1 cellular context compared by ENCODE assay signal in the genomic region with DNA sequence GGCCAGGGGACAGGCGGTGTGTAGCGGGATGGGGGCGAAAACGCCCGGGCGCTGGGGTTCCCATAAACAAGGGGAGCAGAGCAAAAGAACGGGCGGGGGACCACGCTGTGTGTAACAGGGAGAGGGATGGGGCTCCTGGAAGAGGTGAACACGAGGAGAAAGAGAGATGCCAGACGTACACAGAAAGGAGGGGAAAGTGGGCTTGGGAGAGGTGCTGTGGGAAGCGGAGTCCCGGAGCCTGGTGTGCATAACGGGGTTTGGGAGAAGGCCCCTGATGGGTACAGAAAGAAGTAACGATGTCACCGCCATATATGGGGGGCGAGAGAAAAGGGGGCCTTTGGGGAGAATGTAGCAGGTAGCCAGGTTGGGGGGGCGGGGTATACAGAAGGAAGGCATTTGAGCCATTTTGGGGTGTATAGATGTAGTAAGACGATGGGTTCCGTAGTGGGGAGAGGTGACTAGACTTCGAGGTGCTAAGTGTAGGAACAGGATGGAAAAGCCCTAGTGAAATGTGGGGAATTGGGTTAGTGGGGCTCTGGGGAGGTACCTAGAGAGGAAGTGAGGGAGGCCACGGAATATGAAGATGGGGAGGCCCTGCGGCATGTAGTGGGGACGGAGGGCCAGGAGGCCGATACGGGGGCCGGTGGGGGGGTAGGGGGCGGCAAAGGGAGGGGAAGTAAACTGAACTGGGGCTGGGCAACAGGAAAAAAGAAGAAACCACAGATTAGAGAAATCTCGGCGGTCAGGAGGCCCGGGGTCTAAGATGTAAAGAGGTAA.
A peak's percentile ranks its signal among the peaks of the same experiment; 100 is the strongest.
TF ChIP-seq lines count a peak whose summit lies in the region.

No MANE protein-coding gene starts in this region.

TF ChIP-seq in HepG2, 621 proteins besides CTCF, POLR2A, EP300 and RAD21 (continues in another document):
- TF ChIP-seq, protein P1, sequence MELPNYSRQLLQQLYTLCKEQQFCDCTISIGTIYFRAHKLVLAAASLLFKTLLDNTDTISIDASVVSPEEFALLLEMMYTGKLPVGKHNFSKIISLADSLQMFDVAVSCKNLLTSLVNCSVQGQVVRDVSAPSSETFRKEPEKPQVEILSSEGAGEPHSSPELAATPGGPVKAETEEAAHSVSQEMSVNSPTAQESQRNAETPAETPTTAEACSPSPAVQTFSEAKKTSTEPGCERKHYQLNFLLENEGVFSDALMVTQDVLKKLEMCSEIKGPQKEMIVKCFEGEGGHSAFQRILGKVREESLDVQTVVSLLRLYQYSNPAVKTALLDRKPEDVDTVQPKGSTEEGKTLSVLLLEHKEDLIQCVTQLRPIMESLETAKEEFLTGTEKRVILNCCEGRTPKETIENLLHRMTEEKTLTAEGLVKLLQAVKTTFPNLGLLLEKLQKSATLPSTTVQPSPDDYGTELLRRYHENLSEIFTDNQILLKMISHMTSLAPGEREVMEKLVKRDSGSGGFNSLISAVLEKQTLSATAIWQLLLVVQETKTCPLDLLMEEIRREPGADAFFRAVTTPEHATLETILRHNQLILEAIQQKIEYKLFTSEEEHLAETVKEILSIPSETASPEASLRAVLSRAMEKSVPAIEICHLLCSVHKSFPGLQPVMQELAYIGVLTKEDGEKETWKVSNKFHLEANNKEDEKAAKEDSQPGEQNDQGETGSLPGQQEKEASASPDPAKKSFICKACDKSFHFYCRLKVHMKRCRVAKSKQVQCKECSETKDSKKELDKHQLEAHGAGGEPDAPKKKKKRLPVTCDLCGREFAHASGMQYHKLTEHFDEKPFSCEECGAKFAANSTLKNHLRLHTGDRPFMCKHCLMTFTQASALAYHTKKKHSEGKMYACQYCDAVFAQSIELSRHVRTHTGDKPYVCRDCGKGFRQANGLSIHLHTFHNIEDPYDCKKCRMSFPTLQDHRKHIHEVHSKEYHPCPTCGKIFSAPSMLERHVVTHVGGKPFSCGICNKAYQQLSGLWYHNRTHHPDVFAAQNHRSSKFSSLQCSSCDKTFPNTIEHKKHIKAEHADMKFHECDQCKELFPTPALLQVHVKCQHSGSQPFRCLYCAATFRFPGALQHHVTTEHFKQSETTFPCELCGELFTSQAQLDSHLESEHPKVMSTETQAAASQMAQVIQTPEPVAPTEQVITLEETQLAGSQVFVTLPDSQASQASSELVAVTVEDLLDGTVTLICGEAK (IDR thresholded peaks at IDR 0.05), result no peak
- TF ChIP-seq, protein P1 (CRISPR knock-in tag; IDR thresholded peaks at IDR 0.05), result 0 out of 2 replicates have a peak, but pooled peaks have one; percentile 29
- 0 out of 2 replicates have a peak, but pooled peaks have one; percentile 5 for TF ChIP-seq ZMAT3 (CRISPR knock-in tag; conservative IDR thresholded peaks at IDR 0.05)
- TF ChIP-seq PITX1 (CRISPR knock-in tag; IDR thresholded peaks at IDR 0.05), result no peak
- TF ChIP-seq ZNF792 (CRISPR knock-in tag; IDR thresholded peaks at IDR 0.05), result no peak
- no peak for TF ChIP-seq STAT5B (CRISPR knock-in tag; IDR thresholded peaks at IDR 0.05)
- TF ChIP-seq KDM5A (IDR thresholded peaks at IDR 0.05; ENCODE audit: borderline replicate concordance, low read length), result peak; percentile 27; the same call in 1 of the 2 replicates
- no peak for TF ChIP-seq TCF7L2 (IDR thresholded peaks at IDR 0.05; ENCODE audit: low read depth, low read length)
- TF ChIP-seq SATB2 (CRISPR knock-in tag; IDR thresholded peaks at IDR 0.05), result no peak
- TF ChIP-seq, protein P2, sequence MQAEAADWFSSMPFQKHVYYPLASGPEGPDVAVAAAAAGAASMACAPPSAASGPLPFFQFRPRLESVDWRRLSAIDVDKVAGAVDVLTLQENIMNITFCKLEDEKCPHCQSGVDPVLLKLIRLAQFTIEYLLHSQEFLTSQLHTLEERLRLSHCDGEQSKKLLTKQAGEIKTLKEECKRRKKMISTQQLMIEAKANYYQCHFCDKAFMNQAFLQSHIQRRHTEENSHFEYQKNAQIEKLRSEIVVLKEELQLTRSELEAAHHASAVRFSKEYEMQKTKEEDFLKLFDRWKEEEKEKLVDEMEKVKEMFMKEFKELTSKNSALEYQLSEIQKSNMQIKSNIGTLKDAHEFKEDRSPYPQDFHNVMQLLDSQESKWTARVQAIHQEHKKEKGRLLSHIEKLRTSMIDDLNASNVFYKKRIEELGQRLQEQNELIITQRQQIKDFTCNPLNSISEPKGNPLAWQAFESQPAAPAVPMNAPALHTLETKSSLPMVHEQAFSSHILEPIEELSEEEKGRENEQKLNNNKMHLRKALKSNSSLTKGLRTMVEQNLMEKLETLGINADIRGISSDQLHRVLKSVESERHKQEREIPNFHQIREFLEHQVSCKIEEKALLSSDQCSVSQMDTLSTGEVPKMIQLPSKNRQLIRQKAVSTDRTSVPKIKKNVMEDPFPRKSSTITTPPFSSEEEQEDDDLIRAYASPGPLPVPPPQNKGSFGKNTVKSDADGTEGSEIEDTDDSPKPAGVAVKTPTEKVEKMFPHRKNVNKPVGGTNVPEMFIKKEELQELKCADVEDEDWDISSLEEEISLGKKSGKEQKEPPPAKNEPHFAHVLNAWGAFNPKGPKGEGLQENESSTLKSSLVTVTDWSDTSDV (CRISPR knock-in tag; IDR thresholded peaks at IDR 0.05), result no peak
- TF ChIP-seq, protein P3, sequence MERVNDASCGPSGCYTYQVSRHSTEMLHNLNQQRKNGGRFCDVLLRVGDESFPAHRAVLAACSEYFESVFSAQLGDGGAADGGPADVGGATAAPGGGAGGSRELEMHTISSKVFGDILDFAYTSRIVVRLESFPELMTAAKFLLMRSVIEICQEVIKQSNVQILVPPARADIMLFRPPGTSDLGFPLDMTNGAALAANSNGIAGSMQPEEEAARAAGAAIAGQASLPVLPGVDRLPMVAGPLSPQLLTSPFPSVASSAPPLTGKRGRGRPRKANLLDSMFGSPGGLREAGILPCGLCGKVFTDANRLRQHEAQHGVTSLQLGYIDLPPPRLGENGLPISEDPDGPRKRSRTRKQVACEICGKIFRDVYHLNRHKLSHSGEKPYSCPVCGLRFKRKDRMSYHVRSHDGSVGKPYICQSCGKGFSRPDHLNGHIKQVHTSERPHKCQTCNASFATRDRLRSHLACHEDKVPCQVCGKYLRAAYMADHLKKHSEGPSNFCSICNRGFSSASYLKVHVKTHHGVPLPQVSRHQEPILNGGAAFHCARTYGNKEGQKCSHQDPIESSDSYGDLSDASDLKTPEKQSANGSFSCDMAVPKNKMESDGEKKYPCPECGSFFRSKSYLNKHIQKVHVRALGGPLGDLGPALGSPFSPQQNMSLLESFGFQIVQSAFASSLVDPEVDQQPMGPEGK (CRISPR knock-in tag; IDR thresholded peaks at IDR 0.05), result peak; percentile 10; the same call in 1 of the 2 replicates
- TF ChIP-seq, protein P4, sequence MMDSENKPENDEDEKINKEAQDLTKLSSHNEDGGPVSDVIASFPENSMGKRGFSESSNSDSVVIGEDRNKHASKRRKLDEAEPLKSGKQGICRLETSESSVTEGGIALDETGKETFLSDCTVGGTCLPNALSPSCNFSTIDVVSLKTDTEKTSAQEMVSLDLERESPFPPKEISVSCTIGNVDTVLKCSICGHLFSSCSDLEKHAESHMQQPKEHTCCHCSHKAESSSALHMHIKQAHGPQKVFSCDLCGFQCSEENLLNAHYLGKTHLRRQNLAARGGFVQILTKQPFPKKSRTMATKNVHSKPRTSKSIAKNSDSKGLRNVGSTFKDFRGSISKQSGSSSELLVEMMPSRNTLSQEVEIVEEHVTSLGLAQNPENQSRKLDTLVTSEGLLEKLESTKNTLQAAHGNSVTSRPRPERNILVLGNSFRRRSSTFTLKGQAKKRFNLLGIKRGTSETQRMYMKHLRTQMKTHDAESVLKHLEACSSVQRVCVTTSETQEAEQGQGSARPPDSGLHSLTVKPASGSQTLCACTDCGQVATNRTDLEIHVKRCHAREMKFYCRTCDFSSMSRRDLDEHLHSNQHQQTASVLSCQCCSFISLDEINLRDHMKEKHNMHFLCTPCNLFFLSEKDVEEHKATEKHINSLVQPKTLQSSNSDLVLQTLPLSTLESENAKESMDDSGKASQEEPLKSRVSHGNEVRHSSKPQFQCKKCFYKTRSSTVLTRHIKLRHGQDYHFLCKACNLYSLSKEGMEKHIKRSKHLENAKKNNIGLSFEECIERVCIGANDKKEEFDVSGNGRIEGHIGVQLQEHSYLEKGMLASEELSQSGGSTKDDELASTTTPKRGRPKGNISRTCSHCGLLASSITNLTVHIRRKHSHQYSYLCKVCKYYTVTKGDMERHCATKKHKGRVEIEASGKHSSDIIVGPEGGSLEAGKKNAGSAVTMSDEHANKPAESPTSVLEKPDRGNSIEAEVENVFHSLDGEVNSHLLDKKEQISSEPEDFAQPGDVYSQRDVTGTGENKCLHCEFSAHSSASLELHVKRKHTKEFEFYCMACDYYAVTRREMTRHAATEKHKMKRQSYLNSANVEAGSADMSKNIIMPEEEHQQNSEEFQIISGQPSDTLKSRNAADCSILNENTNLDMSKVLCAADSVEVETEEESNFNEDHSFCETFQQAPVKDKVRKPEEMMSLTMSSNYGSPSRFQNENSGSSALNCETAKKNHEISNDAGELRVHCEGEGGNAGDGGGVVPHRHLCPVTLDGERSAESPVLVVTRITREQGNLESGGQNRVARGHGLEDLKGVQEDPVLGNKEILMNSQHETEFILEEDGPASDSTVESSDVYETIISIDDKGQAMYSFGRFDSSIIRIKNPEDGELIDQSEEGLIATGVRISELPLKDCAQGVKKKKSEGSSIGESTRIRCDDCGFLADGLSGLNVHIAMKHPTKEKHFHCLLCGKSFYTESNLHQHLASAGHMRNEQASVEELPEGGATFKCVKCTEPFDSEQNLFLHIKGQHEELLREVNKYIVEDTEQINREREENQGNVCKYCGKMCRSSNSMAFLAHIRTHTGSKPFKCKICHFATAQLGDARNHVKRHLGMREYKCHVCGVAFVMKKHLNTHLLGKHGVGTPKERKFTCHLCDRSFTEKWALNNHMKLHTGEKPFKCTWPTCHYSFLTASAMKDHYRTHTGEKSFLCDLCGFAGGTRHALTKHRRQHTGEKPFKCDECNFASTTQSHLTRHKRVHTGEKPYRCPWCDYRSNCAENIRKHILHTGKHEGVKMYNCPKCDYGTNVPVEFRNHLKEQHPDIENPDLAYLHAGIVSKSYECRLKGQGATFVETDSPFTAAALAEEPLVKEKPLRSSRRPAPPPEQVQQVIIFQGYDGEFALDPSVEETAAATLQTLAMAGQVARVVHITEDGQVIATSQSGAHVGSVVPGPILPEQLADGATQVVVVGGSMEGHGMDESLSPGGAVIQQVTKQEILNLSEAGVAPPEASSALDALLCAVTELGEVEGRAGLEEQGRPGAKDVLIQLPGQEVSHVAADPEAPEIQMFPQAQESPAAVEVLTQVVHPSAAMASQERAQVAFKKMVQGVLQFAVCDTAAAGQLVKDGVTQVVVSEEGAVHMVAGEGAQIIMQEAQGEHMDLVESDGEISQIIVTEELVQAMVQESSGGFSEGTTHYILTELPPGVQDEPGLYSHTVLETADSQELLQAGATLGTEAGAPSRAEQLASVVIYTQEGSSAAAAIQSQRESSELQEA (CRISPR knock-in tag; IDR thresholded peaks at IDR 0.05; ENCODE audit: not compliant biosample characterization), result peak; percentile 11
- TF ChIP-seq ZNF264 (CRISPR knock-in tag; IDR thresholded peaks at IDR 0.05), result 0 out of 2 replicates have a peak, but pooled peaks have one; percentile 60
- TF ChIP-seq, protein P5, sequence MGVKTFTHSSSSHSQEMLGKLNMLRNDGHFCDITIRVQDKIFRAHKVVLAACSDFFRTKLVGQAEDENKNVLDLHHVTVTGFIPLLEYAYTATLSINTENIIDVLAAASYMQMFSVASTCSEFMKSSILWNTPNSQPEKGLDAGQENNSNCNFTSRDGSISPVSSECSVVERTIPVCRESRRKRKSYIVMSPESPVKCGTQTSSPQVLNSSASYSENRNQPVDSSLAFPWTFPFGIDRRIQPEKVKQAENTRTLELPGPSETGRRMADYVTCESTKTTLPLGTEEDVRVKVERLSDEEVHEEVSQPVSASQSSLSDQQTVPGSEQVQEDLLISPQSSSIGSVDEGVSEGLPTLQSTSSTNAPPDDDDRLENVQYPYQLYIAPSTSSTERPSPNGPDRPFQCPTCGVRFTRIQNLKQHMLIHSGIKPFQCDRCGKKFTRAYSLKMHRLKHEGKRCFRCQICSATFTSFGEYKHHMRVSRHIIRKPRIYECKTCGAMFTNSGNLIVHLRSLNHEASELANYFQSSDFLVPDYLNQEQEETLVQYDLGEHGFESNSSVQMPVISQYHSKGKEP (CRISPR knock-in tag; IDR thresholded peaks at IDR 0.05), result no peak
- TF ChIP-seq RBM39 (IDR thresholded peaks at IDR 0.05; ENCODE audit: low read depth, low read length, poor library complexity, severe bottlenecking), result peak; percentile 46
- no peak for TF ChIP-seq PRMT3 (CRISPR knock-in tag; IDR thresholded peaks at IDR 0.05; ENCODE audit: borderline replicate concordance, low read depth)
- TF ChIP-seq ESRRA (CRISPR knock-in tag; IDR thresholded peaks at IDR 0.05; ENCODE audit: low read depth), result no peak
- TF ChIP-seq SAP130 (CRISPR knock-in tag; IDR thresholded peaks at IDR 0.05; ENCODE audit: low read depth), result peak; percentile 0; the same call in 1 of the 2 replicates
- TF ChIP-seq SALL2 (CRISPR knock-in tag; IDR thresholded peaks at IDR 0.05), result 0 out of 2 replicates have a peak, but pooled peaks have one; percentile 35
- no peak for TF ChIP-seq FOSL2 (CRISPR knock-in tag; IDR thresholded peaks at IDR 0.05)
- TF ChIP-seq WIZ (CRISPR knock-in tag; IDR thresholded peaks at IDR 0.05), result no peak
